ENCODE assay signal across 21 cellular contexts in genomic region chr1:153220606-153221303, GRCh38. TPM values are rescaled to one million over a fixed set of nuclear protein-coding genes. Genes with fewer than 3 reads are reported as not detected.
DNase-seq lines count a peak whose midpoint lies in the region; ATAC-seq and TF ChIP-seq lines count a peak whose summit lies in the region.
"Had no signal": no experiment of that assay in that cellular context is flagged by ENCODE, and none has a peak within 500 bp of the region (broad histone marks: within the 10 kb centered on the region; RNA-seq: fewer than 3 reads in every experiment).

No MANE protein-coding gene starts in this region.

- intact Hi-C loops in lower lobe of right lung (cut with DNase I) = no loop called here

- peaks cover 51% of the 10 kb centered on the region for H3K27me3 Mint-ChIP-seq in mesothelial cell of epicardium (ENCODE audit: low read depth)

- POLR2A ChIA-PET in HEK293 (lab: Yijun Ruan, JAX) = no interaction called here

- H3K4me1 Mint-ChIP-seq in mesothelial cell of epicardium = peaks cover 15% of the 10 kb centered on the region

- H3K36me3 ChIP-seq in BLaER1 = no peaks in the 10 kb centered on the region
- H3K36me3 ChIP-seq in HEK293 (ENCODE audit: control insufficient read depth in 2 of 2, insufficient read depth in 1 of 2, low read length in 2 of 2) = no peaks in the 10 kb centered on the region
- H3K36me3 ChIP-seq in lower lobe of right lung = no peaks in the 10 kb centered on the region
- H3K36me3 ChIP-seq: sigmoid colon had no signal

- no peak for TF ChIP-seq CTCF in HEK293 (tag by site-specific recombination; IDR thresholded peaks at IDR 0.05)
- no peak for TF ChIP-seq CTCF in mesothelial cell of epicardium (IDR thresholded peaks at IDR 0.05; ENCODE audit: unreplicated experiment)
- TF ChIP-seq CTCF in lower lobe of right lung (IDR thresholded peaks at IDR 0.05) = no peak

- H3K36me3 Mint-ChIP-seq in mesothelial cell of epicardium = no peaks in the 10 kb centered on the region

- H3K27me3 ChIP-seq in BLaER1 (no peaks in the 10 kb centered on the region), lower lobe of right lung (ENCODE audit: low read depth) (no peaks in the 10 kb centered on the region)
- H3K27me3 ChIP-seq: hepatocyte, sigmoid colon had no signal

- H3K9me3 ChIP-seq in BLaER1 = no peaks in the 10 kb centered on the region
- no peaks in the 10 kb centered on the region for H3K9me3 ChIP-seq in HEK293 (ENCODE audit: control insufficient read depth, insufficient read depth, low read depth, low read length)
- H3K9me3 ChIP-seq in lower lobe of right lung = no peaks in the 10 kb centered on the region
- H3K9me3 ChIP-seq: mucosa of descending colon, sigmoid colon had no signal

- CTCF ChIA-PET in HEK293 (lab: Yijun Ruan, JAX) = interaction anchor here (0.5 to 1.8 kb wide), 12 partner anchors 18 to 577 kb away, joined by 3 to 11 read pairs (median 4); no protein-coding TSS in a partner anchor

- H3K27ac ChIP-seq in BLaER1 (no peak overlapping the region), HEK293 (ENCODE audit: extremely low read depth, low read depth, low read length) (no peak overlapping the region), lower lobe of right lung (no peak overlapping the region)
- H3K27ac ChIP-seq: GM23248, hepatocyte, HL-60, sigmoid colon had no signal

- H4K20me1 ChIP-seq in BLaER1 = no peaks in the 10 kb centered on the region

- ATAC-seq in lower lobe of right lung (no peak), GM21717 (IDR thresholded peaks at IDR 0.05; ENCODE audit: unreplicated experiment) (no peak)
- ATAC-seq: mucosa of descending colon had no signal

- DNase-seq in anterior cingulate cortex (lab: John Stamatoyannopoulos, UW) = peak in 33 of 58 donors; percentile 0 to 72 (median 22)
- no peak for DNase-seq in mesothelial cell of epicardium (ENCODE audit: low spot score in 2 of 2, unreplicated experiment in 2 of 2)
- DNase-seq in lower lobe of right lung = no peak
- no peak for DNase-seq in NCI-H2081 (lab: John Stamatoyannopoulos, UW)
- DNase-seq: activated effector memory CD4-positive, alpha-beta T cell treated with anti-CD3 and anti-CD28 coated beads, Interleukin-2, amount 50 U/mL, for 16 hours; amniotic stem cell; GF-D8; GM23248; KBM-7; kidney glomerular epithelial cell; mucosa of descending colon; sigmoid colon; stimulated activated CD4-positive, alpha-beta T cell treated with anti-CD3 and anti-CD28 coated beads, Interleukin-1b, Interleukin-23, amount 100 ng/mL, for 48 hours had no signal

- peak overlapping the region; percentile 55 for H3K27ac Mint-ChIP-seq in mesothelial cell of epicardium

- no peak overlapping the region for H3K4me3 ChIP-seq in BLaER1
- H3K4me3 ChIP-seq in HEK293 (ENCODE audit: low read depth, low read length) = no peak overlapping the region
- no peak overlapping the region for H3K4me3 ChIP-seq in lower lobe of right lung
- H3K4me3 ChIP-seq: GM23248, hepatocyte, mucosa of descending colon, sigmoid colon had no signal

- peak overlapping the region; percentile 56 for H3K4me2 ChIP-seq in BLaER1
- H3K4me2 ChIP-seq: hepatocyte had no signal

- H3K4me1 ChIP-seq in BLaER1 (peaks cover 29% of the 10 kb centered on the region), HEK293 (ENCODE audit: control insufficient read depth, insufficient read depth, low read length) (no peaks in the 10 kb centered on the region), lower lobe of right lung (no peaks in the 10 kb centered on the region)
- H3K4me1 ChIP-seq: sigmoid colon had no signal

- H3K9ac ChIP-seq in BLaER1 = no peak overlapping the region; the same call in 1 of the 2 replicates
- H3K9ac ChIP-seq: GM23248 had no signal

- no peaks in the 10 kb centered on the region for H3K9me3 Mint-ChIP-seq in mesothelial cell of epicardium
- H3K9me3 Mint-ChIP-seq: central memory CD8-positive, alpha-beta T cell had no signal

- no peak overlapping the region for H3K4me3 Mint-ChIP-seq in mesothelial cell of epicardium
- H3K4me3 Mint-ChIP-seq: central memory CD8-positive, alpha-beta T cell had no signal

TF ChIP-seq in HEK293, 187 proteins besides CTCF, POLR2A, EP300 and RAD21:
- TF ChIP-seq MZF1 (tag by site-specific recombination; IDR thresholded peaks at IDR 0.05; ENCODE audit: borderline replicate concordance) = no peak
- TF ChIP-seq ZBTB10 (tag by site-specific recombination; IDR thresholded peaks at IDR 0.05) = no peak
- 0 out of 2 replicates have a peak, but pooled peaks have one; percentile 40 for TF ChIP-seq ZBTB17 (tag by site-specific recombination; IDR thresholded peaks at IDR 0.05)
- no peak for TF ChIP-seq ZFP41 (tag by site-specific recombination; IDR thresholded peaks at IDR 0.05; ENCODE audit: borderline replicate concordance)

RNA-seq across cellular contexts. Expression of gene PRR9, which starts 3.4 kb away (rescaled TPM):
- total RNA-seq in mesothelial cell of epicardium = not detected in 3 replicates
- total RNA-seq in lower lobe of right lung = not detected
- total RNA-seq: GM23248, hepatocyte, mucosa of descending colon, OCI-LY7, sigmoid colon, subcutaneous adipose tissue had no signal

RNA-seq across cellular contexts. Expression of gene LELP1, which starts 17.5 kb away (rescaled TPM):
- not detected in 3 replicates for total RNA-seq in mesothelial cell of epicardium
- total RNA-seq in lower lobe of right lung = not detected
- total RNA-seq: GM23248, hepatocyte, mucosa of descending colon, OCI-LY7, sigmoid colon, subcutaneous adipose tissue had no signal

RNA-seq across cellular contexts. Expression of gene LORICRIN, which starts 38.7 kb away (rescaled TPM):
- not detected in 3 replicates for total RNA-seq in mesothelial cell of epicardium
- total RNA-seq in lower lobe of right lung = not detected
- total RNA-seq: GM23248, hepatocyte, mucosa of descending colon, OCI-LY7, sigmoid colon, subcutaneous adipose tissue had no signal

Comparison
In these comparisons a context has a peak if more than half of its experiments do, and no peak if none do; other contexts are left out.
1. DNase-seq: peak in anterior cingulate cortex (33 of 58); none in mesothelial cell of epicardium (0 of 2), lower lobe of right lung (single experiment) and NCI-H2081 (0 of 2).